In genomic region chrX:67780694-67781109, GRCh38 we compare ENCODE assay signal across 8 cellular contexts.
DNase-seq lines count a peak whose midpoint lies in the region; ATAC-seq and TF ChIP-seq lines count a peak whose summit lies in the region.

No MANE protein-coding gene starts in this region.

- TF ChIP-seq CTCF in breast epithelium (IDR thresholded peaks at IDR 0.05) (no peak), tibial artery (IDR thresholded peaks at IDR 0.05) (no peak), GM13976 (IDR thresholded peaks at IDR 0.05; ENCODE audit: borderline replicate concordance, control extremely low read depth, extremely low read depth, insufficient read depth, missing control alignments) (no peak)

- H3K27ac ChIP-seq in ACC112 (ENCODE audit: low read depth, low read length) = peak overlapping the region; percentile 78
- peak overlapping the region; percentile 17 to 79 for H3K27ac ChIP-seq in breast epithelium
- peak overlapping the region; percentile 62 to 79 for H3K27ac ChIP-seq in tibial artery

- DNase-seq in Kasumi-1 (lab: John Stamatoyannopoulos, UW) (peak; percentile 88), breast epithelium (ENCODE audit: low spot score in 2 of 2) (no peak), left lobe of liver (ENCODE audit: low spot score) (peak; percentile 47), tibial artery (peak; percentile 68 to 88), activated gamma-delta T cell (lab: John Stamatoyannopoulos, UW) (no peak), GM13976 (ENCODE audit: low spot score) (no peak)
- DNase-seq in activated CD4-positive, CD25-positive, alpha-beta regulatory T cell (lab: John Stamatoyannopoulos, UW) = no peak

- H3K9me3 ChIP-seq in breast epithelium (no peaks in the 10 kb centered on the region), tibial artery (no peaks in the 10 kb centered on the region)

- H3K27me3 ChIP-seq in ACC112 (ENCODE audit: insufficient read depth, low read length) (no peaks in the 10 kb centered on the region), breast epithelium (peaks cover 0 to 11% of the 10 kb centered on the region in 2 donors), tibial artery (no peaks in the 10 kb centered on the region)

- H3K79me2 ChIP-seq in ACC112 (ENCODE audit: control insufficient read depth, insufficient read depth, low read length, unreplicated experiment) = no peaks in the 10 kb centered on the region

- H3K36me3 ChIP-seq in ACC112 (ENCODE audit: insufficient read depth, low read length) = no peaks in the 10 kb centered on the region
- H3K36me3 ChIP-seq in breast epithelium = no peaks in the 10 kb centered on the region
- H3K36me3 ChIP-seq in tibial artery = no peaks in the 10 kb centered on the region

- H3K4me1 ChIP-seq in ACC112 (ENCODE audit: control insufficient read depth, insufficient read depth, low read length, unreplicated experiment) (peaks cover 11% of the 10 kb centered on the region), breast epithelium (no peaks in the 10 kb centered on the region), tibial artery (peaks cover 0 to 22% (median 6%) of the 10 kb centered on the region in 4 donors)

- peak overlapping the region; percentile 74 for H2AFZ ChIP-seq in ACC112 (ENCODE audit: low read length, unreplicated experiment)

- intact Hi-C loops in breast epithelium (cut with DNase I; ENCODE audit: low total_unique reads) = no loop called here
- intact Hi-C loops in tibial artery (cut with DNase I; ENCODE audit: low total_unique reads) = no loop called here

- in situ Hi-C loops in GM13976 (cut with MboI; ENCODE audit: low sequenced_read_pairs, unreplicated experiment) = no loop called here

- no peak for TF ChIP-seq POLR2A in breast epithelium (IDR thresholded peaks at IDR 0.05)

- H3K4me3 ChIP-seq in ACC112 (ENCODE audit: low read depth, low read length) = 0 out of 2 replicates have a peak overlapping the region, but pooled peaks have one; percentile 18
- H3K4me3 ChIP-seq in breast epithelium = no peak overlapping the region
- no peak overlapping the region for H3K4me3 ChIP-seq in tibial artery

- ATAC-seq in left lobe of liver = peak; percentile 48

Comparison
In these comparisons a context has a peak if more than half of its experiments do, and no peak if none do; other contexts are left out.
1. DNase-seq: peak in Kasumi-1 (2 of 2), left lobe of liver (single experiment) and tibial artery (2 of 2); none in breast epithelium (0 of 2), activated gamma-delta T cell (single experiment), GM13976 (single experiment) and activated CD4-positive, CD25-positive, alpha-beta regulatory T cell (0 of 4).
2. Peak in every context shown above with its lines, with median percentiles within 50 percentile points of each other: H3K27ac ChIP-seq.